ENCODE assay signal across 9 cellular contexts in the genomic region with DNA sequence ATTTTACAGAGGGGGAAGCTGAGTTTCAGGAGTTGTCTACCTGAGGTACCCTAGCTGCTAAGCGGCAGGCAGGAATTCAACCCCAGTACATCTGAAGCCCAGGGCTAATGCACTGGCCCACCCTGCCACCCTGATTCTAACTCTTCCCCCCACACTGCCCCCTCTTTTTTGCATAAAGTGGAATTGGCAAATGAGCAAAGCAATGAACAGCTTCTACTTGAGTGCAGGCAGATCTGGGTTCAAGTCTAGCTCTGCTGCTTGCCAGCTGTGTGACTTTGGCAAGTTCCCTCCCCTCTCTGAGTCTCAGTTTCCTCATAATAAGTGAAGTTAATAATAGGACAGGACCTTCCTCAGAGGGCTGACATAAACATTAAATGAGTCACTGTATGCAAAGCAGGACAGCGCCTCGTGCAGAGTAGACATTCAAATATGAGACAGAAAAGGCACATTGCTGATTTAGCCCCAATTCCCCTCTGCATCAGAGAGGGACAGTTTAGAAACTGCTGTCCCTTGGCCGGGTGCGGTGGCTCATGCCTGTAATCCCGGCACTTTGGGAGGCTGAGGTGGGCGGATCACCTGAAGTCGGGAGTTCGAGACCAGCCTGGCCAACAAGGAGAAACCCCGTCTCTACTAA. TPM values are rescaled to one million over a fixed set of nuclear protein-coding genes. Genes with fewer than 3 reads are reported as not detected.
DNase-seq lines count a peak whose midpoint lies in the region; ATAC-seq lines count a peak whose summit lies in the region.
"Had no signal": no experiment of that assay in that cellular context is flagged by ENCODE, and none has a peak within 500 bp of the region (broad histone marks: within the 10 kb centered on the region; RNA-seq: fewer than 3 reads in every experiment).

No MANE protein-coding gene starts in this region.

- no peak overlapping the region for H3K9ac ChIP-seq in neuronal stem cell (ENCODE audit: low read depth, low read length, poor library complexity)

- no peak overlapping the region for H3K18ac ChIP-seq in neuronal stem cell (ENCODE audit: low read length)

- no peak overlapping the region for H3K4ac ChIP-seq in neuronal stem cell (ENCODE audit: low read length)

- peaks cover 12% of the 10 kb centered on the region for H3K79me1 ChIP-seq in neuronal stem cell (ENCODE audit: low read depth, low read length)

- no peaks in the 10 kb centered on the region for H3K27me3 Mint-ChIP-seq in activated naive CD4-positive, alpha-beta T cell treated with anti-CD3 and anti-CD28 coated beads, Interleukin-2, amount 50 U/mL, for 24 hours

- H2BK5ac ChIP-seq in neuronal stem cell (ENCODE audit: low read length): no peak overlapping the region

- H2BK120ac ChIP-seq in neuronal stem cell (ENCODE audit: low read depth, low read length): no peak overlapping the region

- WGBS in neuronal stem cell (ENCODE audit: extremely low coverage in 2 of 2, insufficient read length in 2 of 2, insufficient replicate concordance in 1 of 2), 2 donors: no CpG with 5 or more reads among the region's 10 CpGs

- ATAC-seq in GM19455 (IDR thresholded peaks at IDR 0.05; ENCODE audit: unreplicated experiment) (peak; percentile 47), HG03571 (IDR thresholded peaks at IDR 0.05; ENCODE audit: unreplicated experiment) (peak; percentile 44)

- no peak overlapping the region for H3K4me2 ChIP-seq in neuronal stem cell (ENCODE audit: insufficient read depth, low read length, poor library complexity, severe bottlenecking)

- H3K4me3 Mint-ChIP-seq in activated naive CD4-positive, alpha-beta T cell treated with anti-CD3 and anti-CD28 coated beads, Interleukin-2, amount 50 U/mL, for 24 hours: peak overlapping the region; percentile 77

- H3K27ac Mint-ChIP-seq in activated naive CD4-positive, alpha-beta T cell treated with anti-CD3 and anti-CD28 coated beads, Interleukin-2, amount 50 U/mL, for 24 hours: peak overlapping the region; percentile 95

- H2AK5ac ChIP-seq in neuronal stem cell (ENCODE audit: low read depth, low read length): no peak overlapping the region

- peaks cover 0 to 2% of the 10 kb centered on the region in 2 donors for H3K9me3 ChIP-seq in neuronal stem cell (replicated peaks in 1 of 2; ENCODE audit: control insufficient read depth in 2 of 2, insufficient read depth in 1 of 2, low read depth in 1 of 2, low read length in 2 of 2)
- H3K9me3 ChIP-seq: SJSA1 had no signal

- no peak overlapping the region for H3K14ac ChIP-seq in neuronal stem cell (ENCODE audit: low read length)

- no peak overlapping the region for H2BK12ac ChIP-seq in neuronal stem cell (ENCODE audit: low read length)

- H3K9me3 Mint-ChIP-seq in activated naive CD4-positive, alpha-beta T cell treated with anti-CD3 and anti-CD28 coated beads, Interleukin-2, amount 50 U/mL, for 24 hours: no peaks in the 10 kb centered on the region

- no peaks in the 10 kb centered on the region for H3K36me3 ChIP-seq in neuronal stem cell (replicated peaks in 1 of 2; ENCODE audit: control insufficient read depth in 2 of 2, insufficient read depth in 2 of 2, low read length in 2 of 2)
- H3K36me3 ChIP-seq: SJSA1 had no signal

- H3K36me3 Mint-ChIP-seq in activated naive CD4-positive, alpha-beta T cell treated with anti-CD3 and anti-CD28 coated beads, Interleukin-2, amount 50 U/mL, for 24 hours: no peaks in the 10 kb centered on the region

- H3K27ac ChIP-seq in neuronal stem cell (replicated peaks; ENCODE audit: low read length): peak overlapping the region; percentile 97
- H3K27ac ChIP-seq: SJSA1 had no signal

- DNase-seq in EL (peak; percentile 60), neuronal stem cell (ENCODE audit: low spot score) (no peak), NCI-H1930 (lab: John Stamatoyannopoulos, UW) (no peak), NCI-H69 (lab: John Stamatoyannopoulos, UW) (no peak), SW 1271 (lab: John Stamatoyannopoulos, UW) (no peak)

- H3K4me1 ChIP-seq in neuronal stem cell (ENCODE audit: control insufficient read depth in 2 of 2, insufficient read depth in 1 of 2, low read depth in 1 of 2, low read length in 2 of 2): peaks cover 51% of the 10 kb centered on the region in 2 donors

- no peak overlapping the region for H4K8ac ChIP-seq in neuronal stem cell (ENCODE audit: low read depth, low read length)

- no peak overlapping the region for H3K23ac ChIP-seq in neuronal stem cell (ENCODE audit: low read depth, low read length, poor library complexity)

- H2BK15ac ChIP-seq in neuronal stem cell (ENCODE audit: low read length): no peak overlapping the region

- no peaks in the 10 kb centered on the region for H3K27me3 ChIP-seq in neuronal stem cell (ENCODE audit: control insufficient read depth in 3 of 3, insufficient read depth in 3 of 3, low read depth in 1 of 3, low read length in 3 of 3)
- H3K27me3 ChIP-seq: SJSA1 had no signal

- no peak overlapping the region for H2AFZ ChIP-seq in neuronal stem cell (ENCODE audit: low read length)

- H3K4me1 Mint-ChIP-seq in activated naive CD4-positive, alpha-beta T cell treated with anti-CD3 and anti-CD28 coated beads, Interleukin-2, amount 50 U/mL, for 24 hours: peaks cover 92% of the 10 kb centered on the region

- no peak overlapping the region for H3K4me3 ChIP-seq in neuronal stem cell (ENCODE audit: low read length in 2 of 2)
- H3K4me3 ChIP-seq: SJSA1 had no signal

- no peak overlapping the region for H4K91ac ChIP-seq in neuronal stem cell (ENCODE audit: low read depth, low read length, poor library complexity)

RNA-seq across cellular contexts. Expression of a gene that starts 4.7 kb away (rescaled TPM):
- 25.3 TPM for polyA plus RNA-seq in neuronal stem cell (2013, experiment 1 of 2)
- 24.1 TPM for polyA plus RNA-seq in neuronal stem cell (2013, experiment 2 of 2)
